15 cellular contexts compared by ENCODE assay signal in the genomic region with DNA sequence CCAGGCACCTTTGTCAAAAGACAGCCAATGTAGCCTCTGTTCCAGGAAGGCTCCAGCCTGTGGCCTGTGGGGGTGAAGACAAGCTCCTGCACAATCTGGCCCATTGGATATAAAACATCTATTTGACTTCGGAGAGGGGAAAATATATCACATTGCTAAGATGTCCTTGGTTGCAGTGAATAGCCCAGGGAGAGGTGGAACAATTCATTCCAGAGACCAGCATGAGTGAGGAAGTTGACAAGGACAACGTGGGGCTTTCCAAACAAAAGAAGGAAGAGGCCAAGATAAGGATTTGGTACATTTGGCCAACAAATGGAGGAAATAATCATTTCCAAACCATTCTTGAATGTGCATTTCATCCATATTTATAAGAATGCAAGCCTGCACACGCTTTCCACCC.
DNase-seq lines count a peak whose midpoint lies in the region; ATAC-seq and TF ChIP-seq lines count a peak whose summit lies in the region.
"Had no signal": no experiment of that assay in that cellular context is flagged by ENCODE, and none has a peak within 500 bp of the region (broad histone marks: within the 10 kb centered on the region; RNA-seq: fewer than 3 reads in every experiment).

No MANE protein-coding gene starts in this region.

- peak overlapping the region; percentile 25 to 41 for H3K27ac ChIP-seq in tibial artery
- H3K27ac ChIP-seq in GM23338 (ENCODE audit: low read depth): no peak overlapping the region

- peaks cover 6% of the 10 kb centered on the region for H3K36me3 Mint-ChIP-seq in MCF 10A (ENCODE audit: insufficient read depth, unreplicated experiment)
- H3K36me3 Mint-ChIP-seq in mesothelial cell of epicardium: no peaks in the 10 kb centered on the region
- H3K36me3 Mint-ChIP-seq in GM23338 (ENCODE audit: low read depth): no peaks in the 10 kb centered on the region

- H3K4me3 ChIP-seq in fibroblast of the aortic adventitia (ENCODE audit: low read depth, low read length): no peak overlapping the region
- no peak overlapping the region for H3K4me3 ChIP-seq in tibial artery
- no peak overlapping the region for H3K4me3 ChIP-seq in GM23338

- POLR2A ChIA-PET in MCF 10A (lab: Yijun Ruan, JAX): interaction anchor here (0.6 to 2.0 kb wide), 15 partner anchors 14 to 346 kb away, joined by 3 to 23 read pairs (median 7); no protein-coding TSS in a partner anchor

- DNase-seq in MCF 10A (ENCODE audit: unreplicated experiment) (no peak), fibroblast of the aortic adventitia (ENCODE audit: low read depth) (peak; percentile 82), mesothelial cell of epicardium (ENCODE audit: low spot score in 2 of 2, unreplicated experiment in 2 of 2) (no peak), tibial artery (no peak), T-helper 1 cell (no peak), GM23338 (ENCODE audit: low spot score) (no peak), SW480 (ENCODE audit: low spot score) (no peak)
- DNase-seq: activated CD4-positive, alpha-beta T cell treated with anti-CD3 and anti-CD28 coated beads for 48 hours; glutamatergic neuron; NCI-H1105 treated with DMSO at 0.1 percent for 48 hours; NCI-H226; occipital lobe had no signal

- no peaks in the 10 kb centered on the region for H3K79me2 ChIP-seq in GM23338 (replicated peaks; ENCODE audit: insufficient read depth)

- H3K27me3 Mint-ChIP-seq in MCF 10A (ENCODE audit: insufficient read depth, unreplicated experiment) (no peaks in the 10 kb centered on the region), mesothelial cell of epicardium (ENCODE audit: low read depth) (peaks cover 2% of the 10 kb centered on the region), GM23338 (ENCODE audit: insufficient read depth, low read depth, poor library complexity) (peaks cover 13% of the 10 kb centered on the region)

- H3K9me3 Mint-ChIP-seq in MCF 10A (ENCODE audit: unreplicated experiment): no peaks in the 10 kb centered on the region
- no peaks in the 10 kb centered on the region for H3K9me3 Mint-ChIP-seq in mesothelial cell of epicardium
- H3K9me3 Mint-ChIP-seq in GM23338: no peaks in the 10 kb centered on the region
- H3K9me3 Mint-ChIP-seq: CD14-positive monocyte; T-helper 1 cell treated with Interleukin-12 subunit alpha and Interleukin-12 subunit beta and Interleukin-4 antibody, amounts not matched to agents 30 μg/mL and 1 μg/mL, for 36 hours had no signal

- H3K36me3 ChIP-seq in tibial artery: no peaks in the 10 kb centered on the region
- no peaks in the 10 kb centered on the region for H3K36me3 ChIP-seq in GM23338 (ENCODE audit: insufficient read depth)

- TF ChIP-seq CTCF in MCF 10A (IDR thresholded peaks at IDR 0.05; ENCODE audit: unreplicated experiment): no peak
- TF ChIP-seq CTCF in fibroblast of the aortic adventitia (IDR thresholded peaks at IDR 0.05; ENCODE audit: insufficient read depth, low read length): no peak
- TF ChIP-seq CTCF in mesothelial cell of epicardium (IDR thresholded peaks at IDR 0.05; ENCODE audit: unreplicated experiment): no peak
- TF ChIP-seq CTCF in tibial artery (IDR thresholded peaks at IDR 0.05): no peak
- no peak for TF ChIP-seq CTCF in GM23338 (conservative IDR thresholded peaks at IDR 0.05; ENCODE audit: low read depth in 2 of 2)

- H3K4me1 ChIP-seq in tibial artery (peaks cover 0 to 44% (median 30%) of the 10 kb centered on the region in 4 donors), GM23338 (ENCODE audit: insufficient read depth) (peaks cover 26% of the 10 kb centered on the region)

- intact Hi-C loops in MCF 10A (cut with micrococcal nuclease) (no loop called here), tibial artery (cut with DNase I; ENCODE audit: low total_unique reads) (no loop called here)

- no peaks in the 10 kb centered on the region for H3K9me3 ChIP-seq in tibial artery

- H3K27ac Mint-ChIP-seq in MCF 10A (ENCODE audit: low read depth, unreplicated experiment): peak overlapping the region; percentile 78
- H3K27ac Mint-ChIP-seq in mesothelial cell of epicardium: peak overlapping the region; percentile 26
- no peak overlapping the region for H3K27ac Mint-ChIP-seq in GM23338
- H3K27ac Mint-ChIP-seq: T-helper 1 cell treated with Interleukin-12 subunit alpha and Interleukin-12 subunit beta and Interleukin-4 antibody, amounts not matched to agents 30 μg/mL and 1 μg/mL, for 36 hours had no signal

- H3K4me3 Mint-ChIP-seq in MCF 10A (ENCODE audit: unreplicated experiment) (no peak overlapping the region), mesothelial cell of epicardium (no peak overlapping the region), GM23338 (no peak overlapping the region)
- H3K4me3 Mint-ChIP-seq: T-helper 1 cell treated with Interleukin-12 subunit alpha and Interleukin-12 subunit beta and Interleukin-4 antibody, amounts not matched to agents 30 μg/mL and 1 μg/mL, for 36 hours had no signal

- H3K4me2 ChIP-seq in GM23338: no peak overlapping the region

- H3K27me3 ChIP-seq in tibial artery (no peaks in the 10 kb centered on the region), GM23338 (ENCODE audit: insufficient read depth) (no peaks in the 10 kb centered on the region)

- no peaks in the 10 kb centered on the region for H3K9me2 ChIP-seq in GM23338 (ENCODE audit: insufficient read depth)

- ATAC-seq in HG02885 (IDR thresholded peaks at IDR 0.05; ENCODE audit: poor library complexity, unreplicated experiment): no peak
- no peak for ATAC-seq in GM23338

- H4K20me1 ChIP-seq in GM23338 (replicated peaks; ENCODE audit: insufficient read depth): no peaks in the 10 kb centered on the region

- no peaks in the 10 kb centered on the region for H3F3A ChIP-seq in GM23338 (replicated peaks; ENCODE audit: low read depth)

- no peak overlapping the region for H2AFZ ChIP-seq in GM23338

- no TSS peak for BruUV-seq in MCF 10A (replicated peaks; lab: Mats Ljungman, UMichigan)

- CTCF ChIA-PET in MCF 10A (lab: Yijun Ruan, JAX): interaction anchor here (2.0 kb wide), 1 partner anchor 145 kb away, joined by 4 read pairs; no protein-coding TSS in a partner anchor

- H3K4me1 Mint-ChIP-seq in MCF 10A (ENCODE audit: insufficient read depth, unreplicated experiment) (peaks cover 42% of the 10 kb centered on the region), mesothelial cell of epicardium (peaks cover 79% of the 10 kb centered on the region), GM23338 (peaks cover 39% of the 10 kb centered on the region)

TF ChIP-seq in GM23338, 12 proteins besides CTCF, POLR2A, EP300 and RAD21 (continues in another document):
- TF ChIP-seq, protein P1, sequence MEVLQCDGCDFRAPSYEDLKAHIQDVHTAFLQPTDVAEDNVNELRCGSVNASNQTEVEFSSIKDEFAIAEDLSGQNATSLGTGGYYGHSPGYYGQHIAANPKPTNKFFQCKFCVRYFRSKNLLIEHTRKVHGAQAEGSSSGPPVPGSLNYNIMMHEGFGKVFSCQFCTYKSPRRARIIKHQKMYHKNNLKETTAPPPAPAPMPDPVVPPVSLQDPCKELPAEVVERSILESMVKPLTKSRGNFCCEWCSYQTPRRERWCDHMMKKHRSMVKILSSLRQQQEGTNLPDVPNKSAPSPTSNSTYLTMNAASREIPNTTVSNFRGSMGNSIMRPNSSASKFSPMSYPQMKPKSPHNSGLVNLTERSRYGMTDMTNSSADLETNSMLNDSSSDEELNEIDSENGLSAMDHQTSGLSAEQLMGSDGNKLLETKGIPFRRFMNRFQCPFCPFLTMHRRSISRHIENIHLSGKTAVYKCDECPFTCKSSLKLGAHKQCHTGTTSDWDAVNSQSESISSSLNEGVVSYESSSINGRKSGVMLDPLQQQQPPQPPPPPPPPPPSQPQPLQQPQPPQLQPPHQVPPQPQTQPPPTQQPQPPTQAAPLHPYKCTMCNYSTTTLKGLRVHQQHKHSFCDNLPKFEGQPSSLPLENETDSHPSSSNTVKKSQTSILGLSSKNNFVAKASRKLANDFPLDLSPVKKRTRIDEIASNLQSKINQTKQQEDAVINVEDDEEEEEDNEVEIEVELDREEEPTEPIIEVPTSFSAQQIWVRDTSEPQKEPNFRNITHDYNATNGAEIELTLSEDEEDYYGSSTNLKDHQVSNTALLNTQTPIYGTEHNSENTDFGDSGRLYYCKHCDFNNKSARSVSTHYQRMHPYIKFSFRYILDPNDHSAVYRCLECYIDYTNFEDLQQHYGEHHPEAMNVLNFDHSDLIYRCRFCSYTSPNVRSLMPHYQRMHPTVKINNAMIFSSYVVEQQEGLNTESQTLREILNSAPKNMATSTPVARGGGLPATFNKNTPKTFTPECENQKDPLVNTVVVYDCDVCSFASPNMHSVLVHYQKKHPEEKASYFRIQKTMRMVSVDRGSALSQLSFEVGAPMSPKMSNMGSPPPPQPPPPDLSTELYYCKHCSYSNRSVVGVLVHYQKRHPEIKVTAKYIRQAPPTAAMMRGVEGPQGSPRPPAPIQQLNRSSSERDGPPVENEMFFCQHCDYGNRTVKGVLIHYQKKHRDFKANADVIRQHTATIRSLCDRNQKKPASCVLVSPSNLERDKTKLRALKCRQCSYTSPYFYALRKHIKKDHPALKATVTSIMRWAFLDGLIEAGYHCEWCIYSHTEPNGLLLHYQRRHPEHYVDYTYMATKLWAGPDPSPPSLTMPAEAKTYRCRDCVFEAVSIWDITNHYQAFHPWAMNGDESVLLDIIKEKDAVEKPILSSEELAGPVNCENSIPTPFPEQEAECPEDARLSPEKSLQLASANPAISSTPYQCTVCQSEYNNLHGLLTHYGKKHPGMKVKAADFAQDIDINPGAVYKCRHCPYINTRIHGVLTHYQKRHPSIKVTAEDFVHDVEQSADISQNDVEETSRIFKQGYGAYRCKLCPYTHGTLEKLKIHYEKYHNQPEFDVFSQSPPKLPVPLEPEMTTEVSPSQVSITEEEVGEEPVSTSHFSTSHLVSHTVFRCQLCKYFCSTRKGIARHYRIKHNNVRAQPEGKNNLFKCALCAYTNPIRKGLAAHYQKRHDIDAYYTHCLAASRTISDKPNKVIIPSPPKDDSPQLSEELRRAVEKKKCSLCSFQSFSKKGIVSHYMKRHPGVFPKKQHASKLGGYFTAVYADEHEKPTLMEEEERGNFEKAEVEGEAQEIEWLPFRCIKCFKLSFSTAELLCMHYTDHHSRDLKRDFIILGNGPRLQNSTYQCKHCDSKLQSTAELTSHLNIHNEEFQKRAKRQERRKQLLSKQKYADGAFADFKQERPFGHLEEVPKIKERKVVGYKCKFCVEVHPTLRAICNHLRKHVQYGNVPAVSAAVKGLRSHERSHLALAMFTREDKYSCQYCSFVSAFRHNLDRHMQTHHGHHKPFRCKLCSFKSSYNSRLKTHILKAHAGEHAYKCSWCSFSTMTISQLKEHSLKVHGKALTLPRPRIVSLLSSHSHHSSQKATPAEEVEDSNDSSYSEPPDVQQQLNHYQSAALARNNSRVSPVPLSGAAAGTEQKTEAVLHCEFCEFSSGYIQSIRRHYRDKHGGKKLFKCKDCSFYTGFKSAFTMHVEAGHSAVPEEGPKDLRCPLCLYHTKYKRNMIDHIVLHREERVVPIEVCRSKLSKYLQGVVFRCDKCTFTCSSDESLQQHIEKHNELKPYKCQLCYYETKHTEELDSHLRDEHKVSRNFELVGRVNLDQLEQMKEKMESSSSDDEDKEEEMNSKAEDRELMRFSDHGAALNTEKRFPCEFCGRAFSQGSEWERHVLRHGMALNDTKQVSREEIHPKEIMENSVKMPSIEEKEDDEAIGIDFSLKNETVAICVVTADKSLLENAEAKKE (CRISPR knock-in tag; IDR thresholded peaks at IDR 0.05): no peak
- TF ChIP-seq NANOG (IDR thresholded peaks at IDR 0.05; ENCODE audit: borderline replicate concordance): no peak
